Comparison of ENCODE assay signal across 25 cellular contexts in genomic region chr7:116539879-116540278, GRCh38. TPM values are rescaled to one million over a fixed set of nuclear protein-coding genes. Genes with fewer than 3 reads are reported as not detected.
A peak's percentile ranks its signal among the peaks of the same experiment; 100 is the strongest.
DNase-seq lines count a peak whose midpoint lies in the region; ATAC-seq and TF ChIP-seq lines count a peak whose summit lies in the region.
"Had no signal": no experiment of that assay in that cellular context is flagged by ENCODE, and none has a peak within 500 bp of the region (broad histone marks: within the 10 kb centered on the region; RNA-seq: fewer than 3 reads in every experiment).

No MANE protein-coding gene starts in this region.

- no peak overlapping the region for H3K4me2 ChIP-seq in fibroblast of lung (ENCODE audit: extremely low read depth, insufficient read depth, low read length)
- H3K4me2 ChIP-seq: hepatocyte had no signal

- H3K36me3 ChIP-seq in fibroblast of lung (ENCODE audit: control insufficient read depth, insufficient read depth, low read length) (peaks cover 19% of the 10 kb centered on the region), stomach (peaks cover 0 to 14% (median 5%) of the 10 kb centered on the region in 4 donors)
- no peaks in the 10 kb centered on the region for H3K36me3 ChIP-seq in CD8-positive, alpha-beta memory T cell (ENCODE audit: insufficient read depth, low read length)

- no peaks in the 10 kb centered on the region for H3K9me3 Mint-ChIP-seq in CD8-positive, alpha-beta memory T cell

- TF ChIP-seq CTCF in AG04450 (IDR thresholded peaks at IDR 0.05; ENCODE audit: low read depth, low read length) (no peak), RWPE1 (conservative IDR thresholded peaks at IDR 0.05; ENCODE audit: low read depth) (no peak), fibroblast of lung (conservative IDR thresholded peaks at IDR 0.05 in 1 of 2, IDR thresholded peaks at IDR 0.05 in 1 of 2; ENCODE audit: low read depth in 1 of 2, low read length in 2 of 2) (no peak), stomach (IDR thresholded peaks at IDR 0.05) (no peak), foreskin keratinocyte (conservative IDR thresholded peaks at IDR 0.05) (no peak)

- H3K27me3 ChIP-seq in AG04450 (ENCODE audit: control insufficient read depth, insufficient read depth, low read length): no peaks in the 10 kb centered on the region
- H3K27me3 ChIP-seq in fibroblast of lung (ENCODE audit: control insufficient read depth, insufficient read depth, low read length): no peaks in the 10 kb centered on the region
- no peaks in the 10 kb centered on the region for H3K27me3 ChIP-seq in stomach
- H3K27me3 ChIP-seq in CD8-positive, alpha-beta memory T cell (ENCODE audit: insufficient read depth, low read length, poor library complexity, severe bottlenecking): no peaks in the 10 kb centered on the region
- no peaks in the 10 kb centered on the region for H3K27me3 ChIP-seq in foreskin keratinocyte
- H3K27me3 ChIP-seq: breast epithelium, hepatocyte, SJCRH30 had no signal

- H3K79me2 ChIP-seq in fibroblast of lung (ENCODE audit: control insufficient read depth, insufficient read depth, low read length): peaks cover 95% of the 10 kb centered on the region
- H3K79me2 ChIP-seq: hepatocyte had no signal

- no peak for ATAC-seq in foreskin keratinocyte
- ATAC-seq: naive thymus-derived CD8-positive, alpha-beta T cell had no signal

- POLR2A ChIA-PET in AG04450 (lab: Yijun Ruan, JAX) (no interaction called here), RWPE1 (lab: Yijun Ruan, JAX; ENCODE audit: low non-redundant PET) (no interaction called here)
- POLR2A ChIA-PET in CD8-positive, alpha-beta memory T cell (lab: Charles Lee): no interaction called here

- H3K4me1 Mint-ChIP-seq in CD8-positive, alpha-beta memory T cell: no peaks in the 10 kb centered on the region
- H3K4me1 Mint-ChIP-seq: naive thymus-derived CD8-positive, alpha-beta T cell had no signal

- no peak overlapping the region for H3K27ac Mint-ChIP-seq in CD8-positive, alpha-beta memory T cell
- H3K27ac Mint-ChIP-seq: activated naive CD4-positive, alpha-beta T cell treated with anti-CD3 and anti-CD28 coated beads for 36 hours; naive thymus-derived CD8-positive, alpha-beta T cell had no signal

- H3K4me1 ChIP-seq in fibroblast of lung (ENCODE audit: control insufficient read depth, extremely low read depth, insufficient read depth, low read length) (peaks cover 41% of the 10 kb centered on the region), stomach (peaks cover 0 to 49% (median 12%) of the 10 kb centered on the region in 4 donors), foreskin keratinocyte (peaks cover 3% of the 10 kb centered on the region)
- H3K4me1 ChIP-seq in CD8-positive, alpha-beta memory T cell (ENCODE audit: insufficient read depth, low read length): no peaks in the 10 kb centered on the region
- H3K4me1 ChIP-seq: breast epithelium, SJCRH30 had no signal

- H3K9ac ChIP-seq in fibroblast of lung (ENCODE audit: insufficient read depth, low read length): no peak overlapping the region

- CTCF ChIA-PET in AG04450 (lab: Charles Lee): interaction anchor here (0.7 to 1.3 kb wide), 2 partner anchors 14 to 102 kb away, joined by 3 to 7 read pairs; no protein-coding TSS in a partner anchor
- CTCF ChIA-PET in RWPE1 (lab: Yijun Ruan, JAX): no interaction called here
- CTCF ChIA-PET in CD8-positive, alpha-beta memory T cell (lab: Charles Lee): no interaction called here

- H3K9me3 ChIP-seq in AG04450 (ENCODE audit: control insufficient read depth, insufficient read depth, low read length) (no peaks in the 10 kb centered on the region), fibroblast of lung (ENCODE audit: control insufficient read depth, insufficient read depth, low read depth, low read length) (no peaks in the 10 kb centered on the region), stomach (no peaks in the 10 kb centered on the region)
- H3K9me3 ChIP-seq in CD8-positive, alpha-beta memory T cell (ENCODE audit: low read length): no peaks in the 10 kb centered on the region
- H3K9me3 ChIP-seq: breast epithelium, SJCRH30 had no signal

- H3K4me3 ChIP-seq in AG04450 (ENCODE audit: low read depth, low read length): no peak overlapping the region
- no peak overlapping the region for H3K4me3 ChIP-seq in fibroblast of lung (replicated peaks in 1 of 4; ENCODE audit: control extremely low read depth in 1 of 4, insufficient read depth in 1 of 4, low read depth in 3 of 4, low read length in 4 of 4)
- no peak overlapping the region for H3K4me3 ChIP-seq in stomach
- H3K4me3 ChIP-seq in CD8-positive, alpha-beta memory T cell (ENCODE audit: low read length): no peak overlapping the region
- H3K4me3 ChIP-seq: breast epithelium, hepatocyte, SJCRH30 had no signal

- intact Hi-C loops in stomach (cut with DNase I; ENCODE audit: low total_unique reads): no loop called here

- H2AFZ ChIP-seq in fibroblast of lung (ENCODE audit: low read length): no peak overlapping the region
- H2AFZ ChIP-seq: hepatocyte had no signal

- 63 to 88% (median 85%) methylated on average over 3 of the region's 3 CpGs for WGBS in stomach, 5 donors

- no peaks in the 10 kb centered on the region for H4K20me1 ChIP-seq in fibroblast of lung (ENCODE audit: control insufficient read depth, extremely low read depth, insufficient read depth, low read length)

- H3K27ac ChIP-seq in AG04450 (ENCODE audit: low read depth, low read length): peak overlapping the region; percentile 53
- H3K27ac ChIP-seq in RWPE1: peak overlapping the region; percentile 55
- H3K27ac ChIP-seq in fibroblast of lung (ENCODE audit: insufficient read depth, low read length): peak overlapping the region; percentile 1
- peak overlapping the region in 3 of 5 donors; percentile 36 to 79 (median 62) for H3K27ac ChIP-seq in stomach
- no peak overlapping the region for H3K27ac ChIP-seq in CD8-positive, alpha-beta memory T cell (ENCODE audit: low read depth, low read length)
- no peak overlapping the region for H3K27ac ChIP-seq in foreskin keratinocyte
- H3K27ac ChIP-seq: breast epithelium, hepatocyte, SJCRH30 had no signal

- H3K4me3 Mint-ChIP-seq in CD8-positive, alpha-beta memory T cell: no peak overlapping the region
- H3K4me3 Mint-ChIP-seq: activated naive CD4-positive, alpha-beta T cell treated with anti-CD3 and anti-CD28 coated beads for 36 hours; naive thymus-derived CD8-positive, alpha-beta T cell had no signal

- peaks cover 1 to 30% of the 10 kb centered on the region in 2 donors for H3K27me3 Mint-ChIP-seq in CD8-positive, alpha-beta memory T cell

- TF ChIP-seq POLR2A in stomach (IDR thresholded peaks at IDR 0.05): no peak

- DNase-seq in AG04450 (ENCODE audit: low read depth, low spot score) (no peak), RWPE1 (ENCODE audit: low spot score) (no peak), fibroblast of lung (ENCODE audit: low read depth in 2 of 2) (no peak), stomach (no peak), foreskin keratinocyte (no peak), NCI-H1417 treated with DMSO at 0.1 percent for 48 hours (lab: John Stamatoyannopoulos, UW) (no peak)
- no peak for DNase-seq in CD8-positive, alpha-beta memory T cell
- DNase-seq in activated naive CD4-positive, alpha-beta T cell (lab: John Stamatoyannopoulos, UW): no peak
- DNase-seq: activated CD4-positive, alpha-beta T cell treated with anti-CD3 and anti-CD28 coated beads, Interleukin-2, amount 50 U/mL, for 4 hours; activated CD4-positive, CD25-positive, alpha-beta regulatory T cell; activated naive CD4-positive, alpha-beta T cell treated with anti-CD3 and anti-CD28 coated beads for 36 hours; amygdala; effector CD8-positive, alpha-beta T cell; foreskin fibroblast; naive thymus-derived CD8-positive, alpha-beta T cell; NCI-H187; NCI-H2171 treated with DMSO at 0.1 percent for 48 hours; NCI-H524; NK-92 treated with Interleukin-12 subunit alpha and Interleukin-12 subunit beta, amount 100 ng/mL, for 24 hours; nucleus accumbens; SJCRH30; small intestine; T-helper 1 cell had no signal

- no peak for TF ChIP-seq EP300 in stomach (IDR thresholded peaks at IDR 0.05)

- H3K36me3 Mint-ChIP-seq in CD8-positive, alpha-beta memory T cell: no peaks in the 10 kb centered on the region

RNA-seq across cellular contexts. Expression of gene CAV1, which starts 15.0 kb away (rescaled TPM):
- 1,209 and 1,356 TPM in 2 replicates for polyA plus RNA-seq in AG04450 (2011; rRNA removed)
- polyA minus RNA-seq in AG04450 (2011; rRNA and poly(A)+ RNA removed): 1,205 and 1,557 TPM in 2 replicates
- 174 and 461 TPM in 2 replicates for total RNA-seq in fibroblast of lung
- 1,245 and 1,327 TPM in 2 replicates for polyA plus RNA-seq in fibroblast of lung
- 881 and 940 TPM in 2 replicates for polyA plus RNA-seq in fibroblast of lung (2012)
- 3,025 and 3,345 TPM in 2 replicates for polyA minus RNA-seq in fibroblast of lung (ENCODE audit: low replicate concordance)
- 100 to 1,000 TPM in 4 of 5 donors, 10 to 100 TPM in 1; 49.2 to 719 (median 267) TPM for total RNA-seq in stomach
- polyA plus RNA-seq in stomach: 10 to 100 TPM; 18.5 to 73.2 (median 33.5) TPM
- total RNA-seq in CD8-positive, alpha-beta memory T cell: 1 to 10 TPM; 2.3 to 2.5 TPM
- polyA plus RNA-seq in CD8-positive, alpha-beta memory T cell: not detected
- total RNA-seq in foreskin keratinocyte: 1,286 and 1,415 TPM in 2 replicates
- 706 and 882 TPM in 2 replicates for polyA plus RNA-seq in foreskin keratinocyte
- total RNA-seq: naive thymus-derived CD8-positive, alpha-beta T cell had no signal
- polyA plus RNA-seq: naive thymus-derived CD8-positive, alpha-beta T cell had no signal

RNA-seq across cellular contexts. Expression of gene CAV2, which starts 40.3 kb away (rescaled TPM):
- polyA plus RNA-seq in AG04450 (2011; rRNA removed) (241 and 265 TPM in 2 replicates), fibroblast of lung (217 and 288 TPM in 2 replicates), stomach (10 to 100 TPM; 15.7 to 21.9 (median 18.0) TPM), foreskin keratinocyte (181 and 220 TPM in 2 replicates)
- 173 and 190 TPM in 2 replicates for polyA minus RNA-seq in AG04450 (2011; rRNA and poly(A)+ RNA removed)
- total RNA-seq in fibroblast of lung (60.1 and 119 TPM in 2 replicates), stomach (10 to 100 TPM; 26.3 to 90.1 (median 32.7) TPM), foreskin keratinocyte (253 and 280 TPM in 2 replicates)
- 118 and 133 TPM in 2 replicates for polyA plus RNA-seq in fibroblast of lung (2012)
- polyA minus RNA-seq in fibroblast of lung (ENCODE audit: low replicate concordance): 162 and 212 TPM in 2 replicates
- not detected for total RNA-seq in CD8-positive, alpha-beta memory T cell
- not detected for polyA plus RNA-seq in CD8-positive, alpha-beta memory T cell
- total RNA-seq: activated naive CD4-positive, alpha-beta T cell treated with anti-CD3 and anti-CD28 coated beads for 36 hours; naive thymus-derived CD8-positive, alpha-beta T cell had no signal
- polyA plus RNA-seq: naive thymus-derived CD8-positive, alpha-beta T cell had no signal

Comparison
In these comparisons a context has a peak if more than half of its experiments do, and no peak if none do; other contexts are left out.
1. H3K27ac ChIP-seq: peak in AG04450 (single experiment), RWPE1 (single experiment), fibroblast of lung (single experiment) and stomach (3 of 5); none in CD8-positive, alpha-beta memory T cell (single experiment) and foreskin keratinocyte (single experiment).
2. RNA of gene CAV1, which starts 15.0 kb away (polyA plus RNA-seq): 881 to 1,327 TPM in fibroblast of lung, 1,209 to 1,356 TPM in AG04450, 706 to 882 TPM in foreskin keratinocyte and 18.5 to 73.2 TPM in stomach; not detected in CD8-positive, alpha-beta memory T cell (single experiment); every median in the first group is over 10 times any median in the second.
3. RNA of gene CAV2, which starts 40.3 kb away (polyA plus RNA-seq): 118 to 288 TPM in fibroblast of lung, 241 to 265 TPM in AG04450, 181 to 220 TPM in foreskin keratinocyte and 15.7 to 21.9 TPM in stomach; not detected in CD8-positive, alpha-beta memory T cell (single experiment); every median in the first group is over 10 times any median in the second.